1 cellular context compared by ENCODE assay signal in genomic region chr15:62874933-62875625, GRCh38.
TF ChIP-seq lines count a peak whose summit lies in the region.

No MANE protein-coding gene starts in this region.

TF ChIP-seq in SK-N-SH, 30 proteins besides CTCF, POLR2A, EP300 and RAD21 (continued from another document):
- peak; percentile 90 for TF ChIP-seq PBX3 (IDR thresholded peaks at IDR 0.05)
